In genomic region chr3:14453368-14453710, GRCh38 we compare ENCODE assay signal across 10 cellular contexts. TPM values are rescaled to one million over a fixed set of nuclear protein-coding genes. Genes with fewer than 3 reads are reported as not detected.
A peak's percentile ranks its signal among the peaks of the same experiment; 100 is the strongest.
DNase-seq lines count a peak whose midpoint lies in the region; ATAC-seq and TF ChIP-seq lines count a peak whose summit lies in the region.
"Had no signal": no experiment of that assay in that cellular context is flagged by ENCODE, and none has a peak within 500 bp of the region (broad histone marks: within the 10 kb centered on the region; RNA-seq: fewer than 3 reads in every experiment).

No MANE protein-coding gene starts in this region.

- intact Hi-C loops in breast epithelium (cut with DNase I; ENCODE audit: low total_unique reads): no loop called here

- TF ChIP-seq CTCF in Peyer's patch (IDR thresholded peaks at IDR 0.05) (no peak), breast epithelium (IDR thresholded peaks at IDR 0.05) (no peak), suprapubic skin (IDR thresholded peaks at IDR 0.05) (no peak)

- WGBS in suprapubic skin: no CpG with 5 or more reads among the region's 1 CpG

- H3K27ac ChIP-seq in Peyer's patch (peak overlapping the region in 3 of 4 donors; percentile 50 to 86 (median 84)), breast epithelium (peak overlapping the region; percentile 89 to 92), muscle layer of duodenum (ENCODE audit: low read length) (peak overlapping the region; percentile 88), suprapubic skin (peak overlapping the region; percentile 4)

- ATAC-seq in HG02623 (IDR thresholded peaks at IDR 0.05; ENCODE audit: unreplicated experiment) (no peak), HG03457 (IDR thresholded peaks at IDR 0.05; ENCODE audit: unreplicated experiment) (no peak)
- no peak for ATAC-seq in stimulated activated naive CD8-positive, alpha-beta T cell treated with anti-CD3 and anti-CD28 coated beads, Interleukin-15, Interleukin-2, amounts not matched to agents 100 U/mL and 50 U/mL, for 24 hours
- ATAC-seq: GM12878 had no signal

- no peak for DNase-seq in Peyer's patch
- DNase-seq in breast epithelium (ENCODE audit: low spot score in 2 of 2): no peak
- DNase-seq in suprapubic skin (ENCODE audit: low spot score in 2 of 2): no peak
- DNase-seq in NCI-H146 treated with DMSO at 0.1 percent for 48 hours (lab: John Stamatoyannopoulos, UW; ENCODE audit: unreplicated experiment): no peak
- DNase-seq in stimulated activated naive CD8-positive, alpha-beta T cell treated with anti-CD3 and anti-CD28 coated beads, Interleukin-15, Interleukin-2, amounts not matched to agents 100 U/mL and 50 U/mL, for 24 hours: no peak
- DNase-seq: activated CD4-positive, alpha-beta memory T cell treated with anti-CD3 and anti-CD28 coated beads, Interleukin-2, amount 10 ng/mL, durations not matched to agents 7 days and 5 days had no signal

- H3K4me3 ChIP-seq in Peyer's patch (no peak overlapping the region), breast epithelium (no peak overlapping the region), muscle layer of duodenum (ENCODE audit: low read depth in 1 of 2, low read length in 2 of 2) (peak overlapping the region in 1 of 2 donors; percentile 21), suprapubic skin (no peak overlapping the region)
- H3K4me3 ChIP-seq: GM12878 had no signal

- TF ChIP-seq EP300 in suprapubic skin (IDR thresholded peaks at IDR 0.05): no peak

- H3K9me3 ChIP-seq in Peyer's patch (no peaks in the 10 kb centered on the region), breast epithelium (no peaks in the 10 kb centered on the region), muscle layer of duodenum (ENCODE audit: control insufficient read depth in 1 of 2, low read length in 2 of 2) (no peaks in the 10 kb centered on the region), suprapubic skin (no peaks in the 10 kb centered on the region)

- peaks cover 0 to 28% (median 2%) of the 10 kb centered on the region in 4 donors for H3K4me1 ChIP-seq in Peyer's patch
- peaks cover 10 to 23% of the 10 kb centered on the region in 2 donors for H3K4me1 ChIP-seq in breast epithelium
- peaks cover 23 to 35% of the 10 kb centered on the region in 2 donors for H3K4me1 ChIP-seq in muscle layer of duodenum (ENCODE audit: control insufficient read depth in 1 of 2, insufficient read depth in 2 of 2, low read length in 2 of 2)
- H3K4me1 ChIP-seq in suprapubic skin: peaks cover 32% of the 10 kb centered on the region

- H3K36me3 ChIP-seq in Peyer's patch: peaks cover 0 to 51% (median 0%) of the 10 kb centered on the region in 3 donors
- no peaks in the 10 kb centered on the region for H3K36me3 ChIP-seq in breast epithelium
- H3K36me3 ChIP-seq in muscle layer of duodenum (ENCODE audit: control insufficient read depth in 1 of 2, insufficient read depth in 2 of 2, low read length in 2 of 2): peaks cover 4 to 10% of the 10 kb centered on the region in 2 donors
- H3K36me3 ChIP-seq in suprapubic skin: peaks cover 18% of the 10 kb centered on the region

- no peak for TF ChIP-seq POLR2A in Peyer's patch (IDR thresholded peaks at IDR 0.05)
- TF ChIP-seq POLR2A in breast epithelium (IDR thresholded peaks at IDR 0.05): no peak
- no peak for TF ChIP-seq POLR2A in suprapubic skin (IDR thresholded peaks at IDR 0.05)

- H3K27me3 ChIP-seq in Peyer's patch: no peaks in the 10 kb centered on the region
- H3K27me3 ChIP-seq in breast epithelium: no peaks in the 10 kb centered on the region
- no peaks in the 10 kb centered on the region for H3K27me3 ChIP-seq in muscle layer of duodenum (ENCODE audit: low read depth, low read length)
- no peaks in the 10 kb centered on the region for H3K27me3 ChIP-seq in suprapubic skin

RNA-seq across cellular contexts. Expression of gene SLC6A6, which starts 50.9 kb away (rescaled TPM):
- total RNA-seq in Peyer's patch (100 to 1,000 TPM in 3 of 4 donors, 10 to 100 TPM in 1; 61.1 to 190 (median 150) TPM), breast epithelium (10 to 100 TPM; 22.1 to 52.4 (median 27.5) TPM), suprapubic skin (100 to 1,000 TPM in 2 of 4 donors, 10 to 100 TPM in 2; 85.4 to 149 (median 102) TPM)

Comparison
In these comparisons a context has a peak if more than half of its experiments do, and no peak if none do; other contexts are left out.
1. H3K27ac ChIP-seq: peak in every context shown above with its lines; median percentile 90 in breast epithelium; 88 in muscle layer of duodenum; 84 in Peyer's patch; 4 in suprapubic skin.